8 cellular contexts compared by ENCODE assay signal in the genomic region with DNA sequence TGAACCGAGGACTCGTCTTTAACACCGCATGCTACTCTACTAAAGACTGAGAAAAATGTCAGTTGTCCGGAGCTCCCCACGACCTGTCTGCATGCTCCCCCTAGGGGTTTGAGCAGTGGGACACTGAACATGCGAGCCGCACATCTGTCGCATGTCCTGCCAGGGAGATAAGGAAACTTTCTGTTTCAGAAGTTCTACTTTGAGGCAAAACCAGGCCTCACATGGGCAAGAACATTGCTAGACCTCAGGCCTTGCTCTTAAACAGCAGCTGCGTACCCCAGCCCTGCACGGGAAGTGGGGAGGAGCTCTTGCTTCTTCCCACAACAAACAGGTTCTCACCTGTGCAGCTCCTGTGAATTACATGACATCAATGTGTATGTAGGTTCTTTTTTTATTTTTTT. TPM values are rescaled to one million over a fixed set of nuclear protein-coding genes. Genes with fewer than 3 reads are reported as not detected.
DNase-seq lines count a peak whose midpoint lies in the region; ATAC-seq and TF ChIP-seq lines count a peak whose summit lies in the region.

No MANE protein-coding gene starts in this region.

- H3K36me3 Mint-ChIP-seq in activated CD8-positive, alpha-beta T cell treated with anti-CD3 and anti-CD28 coated beads, Interleukin-2, amount 10 ng/mL, durations not matched to agents 7 days and 5 days (ENCODE audit: low read depth) = no peaks in the 10 kb centered on the region

- H3K9ac ChIP-seq in mammary epithelial cell (ENCODE audit: insufficient read depth, low read length) = no peak overlapping the region

- H3K9me3 Mint-ChIP-seq in activated CD8-positive, alpha-beta T cell treated with anti-CD3 and anti-CD28 coated beads, Interleukin-2, amount 10 ng/mL, durations not matched to agents 7 days and 5 days (ENCODE audit: insufficient read depth) = peaks cover 10% of the 10 kb centered on the region

- H2AFZ ChIP-seq in mammary epithelial cell (ENCODE audit: low read depth, low read length) = no peak overlapping the region

- peaks cover 77% of the 10 kb centered on the region for H3K4me1 Mint-ChIP-seq in activated CD8-positive, alpha-beta T cell treated with anti-CD3 and anti-CD28 coated beads, Interleukin-2, amount 10 ng/mL, durations not matched to agents 7 days and 5 days (ENCODE audit: low read depth)

- no peak overlapping the region for H3K27ac ChIP-seq in mammary epithelial cell (ENCODE audit: insufficient read depth, low read depth, low read length)

- peak overlapping the region; percentile 47 for H3K4me3 Mint-ChIP-seq in activated CD8-positive, alpha-beta T cell treated with anti-CD3 and anti-CD28 coated beads, Interleukin-2, amount 10 ng/mL, durations not matched to agents 7 days and 5 days

- intact Hi-C loops in mammary epithelial cell (cut with micrococcal nuclease) = no loop called here

- CTCF ChIA-PET in activated CD8-positive, alpha-beta T cell treated with anti-CD3 and anti-CD28 coated beads, Interleukin-2, amount 10 ng/mL, durations not matched to agents 7 days and 5 days (lab: Charles Lee) = interaction anchor here (0.7 to 10.4 kb wide), 18 partner anchors 10 to 217 kb away, joined by 3 to 144 read pairs (median 3); a partner anchor contains a TSS
- CTCF ChIA-PET in mammary epithelial cell (lab: Charles Lee; ENCODE audit: low non-redundant PET) = no interaction called here

- dilution Hi-C loops in mammary epithelial cell (cut with HindIII; ENCODE audit: low sequenced_read_pairs) = no loop called here

- H3K79me2 ChIP-seq in mammary epithelial cell (ENCODE audit: insufficient read depth, low read length) = no peaks in the 10 kb centered on the region

- no peak overlapping the region for H3K4me3 ChIP-seq in MG63
- H3K4me3 ChIP-seq in HAP-1 = no peak overlapping the region
- no peak overlapping the region for H3K4me3 ChIP-seq in mammary epithelial cell (replicated peaks in 1 of 3; ENCODE audit: insufficient read depth in 1 of 3, low read depth in 2 of 3, low read length in 3 of 3)

- H3K27me3 ChIP-seq in MG63 (no peaks in the 10 kb centered on the region), HAP-1 (ENCODE audit: low read depth) (no peaks in the 10 kb centered on the region), mammary epithelial cell (ENCODE audit: insufficient read depth, low read length) (no peaks in the 10 kb centered on the region)

- no peaks in the 10 kb centered on the region for H3K27me3 Mint-ChIP-seq in activated CD8-positive, alpha-beta T cell treated with anti-CD3 and anti-CD28 coated beads, Interleukin-2, amount 10 ng/mL, durations not matched to agents 7 days and 5 days (ENCODE audit: low read depth)

- no TSS peak for BruUV-seq in mammary epithelial cell (replicated peaks; lab: Mats Ljungman, UMichigan)

- peak; percentile 49 for ATAC-seq in GM19025 (IDR thresholded peaks at IDR 0.05; ENCODE audit: low read depth, unreplicated experiment)
- ATAC-seq in HG03095 (IDR thresholded peaks at IDR 0.05; ENCODE audit: unreplicated experiment) = peak; percentile 44
- ATAC-seq in activated CD8-positive, alpha-beta T cell treated with anti-CD3 and anti-CD28 coated beads, Interleukin-2, amount 10 ng/mL, durations not matched to agents 7 days and 5 days = peak; percentile 85

- WGBS in mammary epithelial cell (ENCODE audit: low coverage, missing lambda C conversion rate) = 94% methylated on average over 10 of the region's 10 CpGs

- TF ChIP-seq CTCF in mammary epithelial cell (conservative IDR thresholded peaks at IDR 0.05 in 1 of 2, IDR thresholded peaks at IDR 0.05 in 1 of 2; ENCODE audit: extremely low read depth in 1 of 2, insufficient read depth in 1 of 2, low read depth in 1 of 2, low read length in 2 of 2) = no peak

- peak; percentile 81 for DNase-seq in activated CD8-positive, alpha-beta T cell treated with anti-CD3 and anti-CD28 coated beads, Interleukin-2, amount 10 ng/mL, durations not matched to agents 7 days and 5 days
- DNase-seq in stimulated activated CD4-positive, alpha-beta T cell treated with anti-CD3 and anti-CD28 coated beads, Interleukin-2, amount 100 ng/mL, for 24 hours = peak; percentile 36
- DNase-seq in amniotic stem cell (lab: John Stamatoyannopoulos, UW) (no peak), MG63 (no peak), HAP-1 (ENCODE audit: low spot score in 2 of 2) (no peak), mammary epithelial cell (no peak)

- no peaks in the 10 kb centered on the region for H4K20me1 ChIP-seq in mammary epithelial cell (ENCODE audit: insufficient read depth, low read length)

- H3K9me3 ChIP-seq in MG63 (no peaks in the 10 kb centered on the region), HAP-1 (no peaks in the 10 kb centered on the region), mammary epithelial cell (replicated peaks; ENCODE audit: insufficient read depth, low read length) (no peaks in the 10 kb centered on the region)

- H3K36me3 ChIP-seq in MG63 (no peaks in the 10 kb centered on the region), HAP-1 (replicated peaks) (no peaks in the 10 kb centered on the region), mammary epithelial cell (ENCODE audit: insufficient read depth, low read length) (no peaks in the 10 kb centered on the region)

- H3K4me1 ChIP-seq in HAP-1 = no peaks in the 10 kb centered on the region
- H3K4me1 ChIP-seq in mammary epithelial cell (ENCODE audit: insufficient read depth, low read length) = no peaks in the 10 kb centered on the region

- in situ Hi-C loops in HAP-1 (cut with MboI; ENCODE audit: low sequenced_read_pairs) = no loop called here
- in situ Hi-C loops in mammary epithelial cell (cut with MboI; ENCODE audit: low sequenced_read_pairs in 2 of 2) = no loop called here

- H3K4me2 ChIP-seq in mammary epithelial cell (ENCODE audit: insufficient read depth, low read depth, low read length) = no peak overlapping the region

- POLR2A ChIA-PET in activated CD8-positive, alpha-beta T cell treated with anti-CD3 and anti-CD28 coated beads, Interleukin-2, amount 10 ng/mL, durations not matched to agents 7 days and 5 days (lab: Charles Lee) = interaction anchor here (0.6 to 7.6 kb wide), 4 partner anchors 15 to 75 kb away, joined by 3 to 64 read pairs (median 30); a partner anchor contains a TSS

- peak overlapping the region; percentile 83 for H3K27ac Mint-ChIP-seq in activated CD8-positive, alpha-beta T cell treated with anti-CD3 and anti-CD28 coated beads, Interleukin-2, amount 10 ng/mL, durations not matched to agents 7 days and 5 days

RNA-seq across cellular contexts. Expression of a gene that starts 30.3 kb away (rescaled TPM):
- 10 to 100 TPM; 30.4 to 31.3 TPM for total RNA-seq in activated CD8-positive, alpha-beta T cell treated with anti-CD3 and anti-CD28 coated beads, Interleukin-2, amount 10 ng/mL, durations not matched to agents 7 days and 5 days
- total RNA-seq in MG63 (2014; rRNA removed; shearing (Covaris generic); ENCODE audit: low replicate concordance) = 12.0 and 16.2 TPM in 2 replicates
- 10 to 100 TPM; 28.7 to 42.2 TPM for total RNA-seq in mammary epithelial cell
- 39.4 TPM for polyA plus RNA-seq in mammary epithelial cell
- 98.9 TPM for polyA minus RNA-seq in mammary epithelial cell

Comparison
In these comparisons a context has a peak if more than half of its experiments do, and no peak if none do; other contexts are left out.
1. DNase-seq: peak in activated CD8-positive, alpha-beta T cell treated with anti-CD3 and anti-CD28 coated beads, Interleukin-2, amount 10 ng/mL, durations not matched to agents 7 days and 5 days (single experiment) and stimulated activated CD4-positive, alpha-beta T cell treated with anti-CD3 and anti-CD28 coated beads, Interleukin-2, amount 100 ng/mL, for 24 hours (2 of 2); none in amniotic stem cell (single experiment), MG63 (single experiment), HAP-1 (0 of 2) and mammary epithelial cell (single experiment).
2. Peak in every context shown above with its lines, with median percentiles within 50 percentile points of each other: ATAC-seq.